ENCODE assay signal across 1 cellular context in the genomic region with DNA sequence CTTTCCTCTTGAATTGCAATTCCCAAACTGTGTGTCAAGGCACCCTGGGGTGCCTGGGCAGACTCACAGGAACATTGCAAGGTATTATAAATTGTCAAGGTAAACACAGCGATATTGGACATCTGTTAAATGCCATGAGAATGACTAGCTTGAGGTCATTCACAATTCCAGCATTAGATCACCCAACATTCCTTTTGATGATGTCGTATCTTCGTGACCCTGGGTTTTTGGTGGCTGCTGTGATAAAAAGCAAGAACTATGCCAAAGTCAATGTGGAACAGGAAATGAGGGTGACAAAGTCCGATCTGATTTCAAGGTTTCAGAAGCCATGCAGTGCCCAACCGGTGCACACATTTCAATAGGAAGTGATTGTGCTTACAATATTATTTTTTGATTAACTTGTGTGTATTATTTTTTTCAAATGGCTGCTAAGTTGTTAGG.
TF ChIP-seq lines count a peak whose summit lies in the region.

No MANE protein-coding gene starts in this region.

TF ChIP-seq in liver, 16 proteins besides CTCF, POLR2A, EP300 and RAD21 (continued from another document):
- TF ChIP-seq, protein P1, sequence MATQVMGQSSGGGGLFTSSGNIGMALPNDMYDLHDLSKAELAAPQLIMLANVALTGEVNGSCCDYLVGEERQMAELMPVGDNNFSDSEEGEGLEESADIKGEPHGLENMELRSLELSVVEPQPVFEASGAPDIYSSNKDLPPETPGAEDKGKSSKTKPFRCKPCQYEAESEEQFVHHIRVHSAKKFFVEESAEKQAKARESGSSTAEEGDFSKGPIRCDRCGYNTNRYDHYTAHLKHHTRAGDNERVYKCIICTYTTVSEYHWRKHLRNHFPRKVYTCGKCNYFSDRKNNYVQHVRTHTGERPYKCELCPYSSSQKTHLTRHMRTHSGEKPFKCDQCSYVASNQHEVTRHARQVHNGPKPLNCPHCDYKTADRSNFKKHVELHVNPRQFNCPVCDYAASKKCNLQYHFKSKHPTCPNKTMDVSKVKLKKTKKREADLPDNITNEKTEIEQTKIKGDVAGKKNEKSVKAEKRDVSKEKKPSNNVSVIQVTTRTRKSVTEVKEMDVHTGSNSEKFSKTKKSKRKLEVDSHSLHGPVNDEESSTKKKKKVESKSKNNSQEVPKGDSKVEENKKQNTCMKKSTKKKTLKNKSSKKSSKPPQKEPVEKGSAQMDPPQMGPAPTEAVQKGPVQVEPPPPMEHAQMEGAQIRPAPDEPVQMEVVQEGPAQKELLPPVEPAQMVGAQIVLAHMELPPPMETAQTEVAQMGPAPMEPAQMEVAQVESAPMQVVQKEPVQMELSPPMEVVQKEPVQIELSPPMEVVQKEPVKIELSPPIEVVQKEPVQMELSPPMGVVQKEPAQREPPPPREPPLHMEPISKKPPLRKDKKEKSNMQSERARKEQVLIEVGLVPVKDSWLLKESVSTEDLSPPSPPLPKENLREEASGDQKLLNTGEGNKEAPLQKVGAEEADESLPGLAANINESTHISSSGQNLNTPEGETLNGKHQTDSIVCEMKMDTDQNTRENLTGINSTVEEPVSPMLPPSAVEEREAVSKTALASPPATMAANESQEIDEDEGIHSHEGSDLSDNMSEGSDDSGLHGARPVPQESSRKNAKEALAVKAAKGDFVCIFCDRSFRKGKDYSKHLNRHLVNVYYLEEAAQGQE (IDR thresholded peaks at IDR 0.05), result peak; percentile 84
- TF ChIP-seq, protein P2, sequence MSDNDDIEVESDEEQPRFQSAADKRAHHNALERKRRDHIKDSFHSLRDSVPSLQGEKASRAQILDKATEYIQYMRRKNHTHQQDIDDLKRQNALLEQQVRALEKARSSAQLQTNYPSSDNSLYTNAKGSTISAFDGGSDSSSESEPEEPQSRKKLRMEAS (IDR thresholded peaks at IDR 0.05), result peak; percentile 91
